In genomic region chr15:80685628-80686027, GRCh38 we compare ENCODE assay signal across 32 cellular contexts.
"Had no signal": no experiment of that assay in that cellular context is flagged by ENCODE, and none has a peak within 500 bp of the region (broad histone marks: within the 10 kb centered on the region; RNA-seq: fewer than 3 reads in every experiment).

No MANE protein-coding gene starts in this region.

- H3K9me3 ChIP-seq: adrenal gland, body of pancreas, gastrocnemius medialis had no signal

- DNase-seq: activated B cell treated with CpG ODN at 0.5 μM for 24 hours; activated CD4-positive, alpha-beta memory T cell treated with anti-CD3 and anti-CD28 coated beads for 36 hours; activated CD4-positive, alpha-beta T cell treated with anti-CD3 and anti-CD28 coated beads for 36 hours; activated CD4-positive, alpha-beta T cell treated with anti-CD3 and anti-CD28 coated beads, Interleukin-2, amount 10 ng/mL, durations not matched to agents 24 days and 14 days; activated CD8-positive, alpha-beta memory T cell treated with anti-CD3 and anti-CD28 coated beads, Interleukin-2, amount 10 ng/mL, durations not matched to agents 7 days and 5 days; activated CD8-positive, alpha-beta memory T cell treated with anti-CD3 and anti-CD28 coated beads, Interleukin-2, amount 50 U/mL, for 4 hours; activated CD8-positive, alpha-beta T cell treated with anti-CD3 and anti-CD28 coated beads, Interleukin-2, amount 10 ng/mL, durations not matched to agents 7 days and 5 days; activated effector memory CD4-positive, alpha-beta T cell treated with anti-CD3 and anti-CD28 coated beads, Interleukin-2, amount 50 U/mL, for 16 hours; activated naive CD4-positive, alpha-beta T cell treated with anti-CD3 and anti-CD28 coated beads for 36 hours; activated naive CD8-positive, alpha-beta T cell treated with anti-CD3 and anti-CD28 coated beads for 36 hours; activated naive CD8-positive, alpha-beta T cell treated with anti-CD3 and anti-CD28 coated beads, Interleukin-2, amount 50 U/mL, for 24 hours; activated T-cell treated with anti-CD3 and anti-CD28 coated beads, Interleukin-2, amount 50 U/mL, for 24 hours; adrenal gland; amygdala; aorta; body of pancreas; caudate nucleus; effector CD8-positive, alpha-beta T cell; foreskin fibroblast; gastrocnemius medialis; glutamatergic neuron; T-helper 1 cell; T-helper 17 cell; T1000; WERI-Rb-1 had no signal

- FAIRE-seq: colon, endometrium, endothelial cell of umbilical vein had no signal

- H3K4me1 ChIP-seq: adrenal gland, body of pancreas, gastrocnemius medialis had no signal

- H3K36me3 Mint-ChIP-seq: activated CD4-positive, alpha-beta memory T cell treated with anti-CD3 and anti-CD28 coated beads for 36 hours; activated CD8-positive, alpha-beta memory T cell treated with anti-CD3 and anti-CD28 coated beads, Interleukin-2, amount 10 ng/mL, durations not matched to agents 7 days and 5 days; activated naive CD4-positive, alpha-beta T cell treated with anti-CD3 and anti-CD28 coated beads, Interleukin-2, amount 50 U/mL, for 24 hours had no signal

- H3K4me3 Mint-ChIP-seq: activated B cell treated with CpG ODN at 0.5 μM for 24 hours; activated CD4-positive, alpha-beta memory T cell treated with anti-CD3 and anti-CD28 coated beads for 36 hours; activated CD4-positive, alpha-beta T cell treated with anti-CD3 and anti-CD28 coated beads for 36 hours; activated CD4-positive, alpha-beta T cell treated with anti-CD3 and anti-CD28 coated beads, Interleukin-2, amount 10 ng/mL, durations not matched to agents 24 days and 14 days; activated CD8-positive, alpha-beta memory T cell treated with anti-CD3 and anti-CD28 coated beads, Interleukin-2, amount 10 ng/mL, durations not matched to agents 7 days and 5 days; activated CD8-positive, alpha-beta T cell treated with anti-CD3 and anti-CD28 coated beads, Interleukin-2, amount 10 ng/mL, durations not matched to agents 7 days and 5 days; activated naive CD4-positive, alpha-beta T cell treated with anti-CD3 and anti-CD28 coated beads for 36 hours; activated naive CD4-positive, alpha-beta T cell treated with anti-CD3 and anti-CD28 coated beads, Interleukin-2, amount 50 U/mL, for 24 hours; activated naive CD8-positive, alpha-beta T cell treated with anti-CD3 and anti-CD28 coated beads for 36 hours; activated naive CD8-positive, alpha-beta T cell treated with anti-CD3 and anti-CD28 coated beads, Interleukin-2, amount 50 U/mL, for 24 hours; activated T-cell treated with anti-CD3 and anti-CD28 coated beads, Interleukin-2, amount 50 U/mL, for 24 hours; T-helper 17 cell; T-helper 2 cell treated with Interferon-gamma antibody and Interleukin-4, amounts not matched to agents 5 μg/mL and 100 μg/mL, for 36 hours had no signal

- H3K27ac Mint-ChIP-seq: activated B cell treated with CpG ODN at 0.5 μM for 24 hours; activated CD4-positive, alpha-beta memory T cell treated with anti-CD3 and anti-CD28 coated beads for 36 hours; activated CD4-positive, alpha-beta T cell treated with anti-CD3 and anti-CD28 coated beads for 36 hours; activated CD4-positive, alpha-beta T cell treated with anti-CD3 and anti-CD28 coated beads, Interleukin-2, amount 10 ng/mL, durations not matched to agents 24 days and 14 days; activated CD8-positive, alpha-beta memory T cell treated with anti-CD3 and anti-CD28 coated beads, Interleukin-2, amount 10 ng/mL, durations not matched to agents 7 days and 5 days; activated CD8-positive, alpha-beta T cell treated with anti-CD3 and anti-CD28 coated beads, Interleukin-2, amount 10 ng/mL, durations not matched to agents 7 days and 5 days; activated naive CD4-positive, alpha-beta T cell treated with anti-CD3 and anti-CD28 coated beads for 36 hours; activated naive CD4-positive, alpha-beta T cell treated with anti-CD3 and anti-CD28 coated beads, Interleukin-2, amount 50 U/mL, for 24 hours; activated naive CD8-positive, alpha-beta T cell treated with anti-CD3 and anti-CD28 coated beads for 36 hours; activated naive CD8-positive, alpha-beta T cell treated with anti-CD3 and anti-CD28 coated beads, Interleukin-2, amount 50 U/mL, for 24 hours; activated T-cell treated with anti-CD3 and anti-CD28 coated beads, Interleukin-2, amount 50 U/mL, for 24 hours; activated T-helper 2 cell treated with anti-CD3 and anti-CD28 coated beads, Interferon-gamma antibody, Interleukin-2, Interleukin-4, amounts not matched to agents 10 μg/mL and 5 μg/mL and 100 μg/mL, durations not matched to agents 14 hours and 24 hours and 36 hours; T-helper 17 cell; T-helper 2 cell treated with Interferon-gamma antibody and Interleukin-4, amounts not matched to agents 5 μg/mL and 100 μg/mL, for 36 hours had no signal

- H3K9me3 Mint-ChIP-seq: activated naive CD4-positive, alpha-beta T cell treated with anti-CD3 and anti-CD28 coated beads, Interleukin-2, amount 50 U/mL, for 24 hours; activated T-helper 2 cell treated with anti-CD3 and anti-CD28 coated beads, Interferon-gamma antibody, Interleukin-2, Interleukin-4, amounts not matched to agents 10 μg/mL and 5 μg/mL and 100 μg/mL, durations not matched to agents 14 hours and 24 hours and 36 hours; T-helper 2 cell treated with Interferon-gamma antibody and Interleukin-4, amounts not matched to agents 5 μg/mL and 100 μg/mL, for 36 hours had no signal

- ATAC-seq: activated CD4-positive, alpha-beta T cell treated with anti-CD3 and anti-CD28 coated beads for 36 hours; activated CD4-positive, CD25-positive, alpha-beta regulatory T cell treated with anti-CD3 and anti-CD28 coated beads, Interleukin-2, amount 50 U/mL, for 24 hours; activated CD8-positive, alpha-beta memory T cell treated with anti-CD3 and anti-CD28 coated beads, Interleukin-2, amount 10 ng/mL, durations not matched to agents 7 days and 5 days; activated CD8-positive, alpha-beta T cell treated with anti-CD3 and anti-CD28 coated beads, Interleukin-2, amount 10 ng/mL, durations not matched to agents 7 days and 5 days; activated naive CD8-positive, alpha-beta T cell treated with anti-CD3 and anti-CD28 coated beads, Interleukin-2, amount 50 U/mL, for 24 hours; body of pancreas; gastrocnemius medialis; T-helper 17 cell had no signal

- H3K36me3 ChIP-seq: adrenal gland, gastrocnemius medialis, WERI-Rb-1 had no signal

- H3K27ac ChIP-seq: adrenal gland, body of pancreas, gastrocnemius medialis, WERI-Rb-1 had no signal

- H3K27me3 ChIP-seq: body of pancreas, gastrocnemius medialis had no signal

- H3K4me3 ChIP-seq: adrenal gland, body of pancreas, gastrocnemius medialis had no signal

- H3K4me1 Mint-ChIP-seq: activated B cell treated with CpG ODN at 0.5 μM for 24 hours; activated CD4-positive, alpha-beta T cell treated with anti-CD3 and anti-CD28 coated beads for 36 hours; activated CD4-positive, alpha-beta T cell treated with anti-CD3 and anti-CD28 coated beads, Interleukin-2, amount 10 ng/mL, durations not matched to agents 24 days and 14 days; activated CD8-positive, alpha-beta memory T cell treated with anti-CD3 and anti-CD28 coated beads, Interleukin-2, amount 10 ng/mL, durations not matched to agents 7 days and 5 days; activated naive CD4-positive, alpha-beta T cell treated with anti-CD3 and anti-CD28 coated beads, Interleukin-2, amount 50 U/mL, for 24 hours; activated naive CD8-positive, alpha-beta T cell treated with anti-CD3 and anti-CD28 coated beads for 36 hours; activated naive CD8-positive, alpha-beta T cell treated with anti-CD3 and anti-CD28 coated beads, Interleukin-2, amount 50 U/mL, for 24 hours; T-helper 17 cell had no signal
